ENCODE assay signal across 27 cellular contexts in the genomic region with DNA sequence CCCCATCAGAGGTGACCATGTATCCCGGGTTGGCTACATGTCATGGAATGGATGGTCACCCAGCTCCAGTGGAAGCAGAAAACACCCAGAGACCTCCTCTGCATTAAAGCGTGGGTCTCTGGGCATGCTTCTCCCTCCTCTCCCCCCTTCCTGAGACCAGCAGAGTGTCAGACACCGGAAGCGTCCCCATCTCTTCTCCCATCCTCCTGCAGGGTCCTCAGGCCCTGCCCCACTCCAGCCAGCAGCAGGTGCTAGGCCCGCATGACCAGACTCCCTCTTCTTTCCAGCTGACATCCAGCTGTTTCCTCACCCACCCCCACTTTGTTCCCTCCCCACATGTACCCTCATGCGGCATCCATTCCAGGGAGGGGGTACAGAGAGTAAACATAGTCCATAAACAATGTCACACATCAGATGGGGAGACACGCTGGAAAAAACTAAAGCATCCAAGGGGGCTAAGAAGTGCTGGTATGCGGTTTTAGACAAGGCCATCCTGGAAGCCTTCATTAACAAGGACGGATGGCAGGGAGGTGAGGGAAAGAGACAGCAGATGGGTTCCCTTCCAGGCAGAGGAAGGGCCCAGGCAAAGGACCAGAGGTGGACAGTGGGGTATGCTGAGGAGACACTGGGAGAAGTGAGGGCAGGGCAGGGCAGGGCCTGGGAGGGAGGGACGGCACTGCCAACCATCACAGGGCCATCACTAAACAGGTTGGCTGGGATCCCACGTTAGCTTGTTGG. TPM values are rescaled to one million over a fixed set of nuclear protein-coding genes. Genes with fewer than 3 reads are reported as not detected.
"Had no signal": no experiment of that assay in that cellular context is flagged by ENCODE, and none has a peak within 500 bp of the region (broad histone marks: within the 10 kb centered on the region; RNA-seq: fewer than 3 reads in every experiment).

No MANE protein-coding gene starts in this region.

- ATAC-seq: heart left ventricle, left lung, lower lobe of right lung, right cardiac atrium, upper lobe of right lung had no signal

- H3K4me3 Mint-ChIP-seq: endodermal cell, memory B cell, mesothelial cell of epicardium, nephron had no signal

- H3K4me2 ChIP-seq: smooth muscle cell had no signal

- H3K4me1 ChIP-seq: heart left ventricle, left lung, lower lobe of right lung, suprapubic skin, thyroid gland had no signal

- DNase-seq: central memory CD4-positive, alpha-beta T cell; effector CD4-positive, alpha-beta T cell; endodermal cell; foreskin melanocyte; hippocampal formation; islet precursor cell; left lung; lower lobe of right lung; right cardiac atrium; stimulated activated CD4-positive, alpha-beta T cell treated with anti-CD3 and anti-CD28 coated beads, Interleukin-2, amount 100 ng/mL, for 48 hours; stimulated activated naive CD4-positive, alpha-beta T cell treated with Interleukin-2 at 50 U/mL for 16 hours; thyroid gland; upper lobe of right lung had no signal

- H3K36me3 ChIP-seq: heart left ventricle, left lung, lower lobe of right lung, neutrophil, ovary, suprapubic skin, thyroid gland, upper lobe of right lung had no signal

- H3K27ac Mint-ChIP-seq: endodermal cell, memory B cell, mesothelial cell of epicardium, nephron had no signal

- H3K27ac ChIP-seq: coronary artery, heart left ventricle, left lung, lower lobe of right lung, neutrophil, ovary, suprapubic skin, thyroid gland, upper lobe of right lung had no signal

- H3K36me3 Mint-ChIP-seq: memory B cell, mesothelial cell of epicardium had no signal

- H3K9me3 ChIP-seq: heart left ventricle, left lung, lower lobe of right lung, neutrophil, ovary, suprapubic skin, thyroid gland, upper lobe of right lung had no signal

- H3K4me1 Mint-ChIP-seq: endodermal cell, mesothelial cell of epicardium, nephron had no signal

- H3K27me3 ChIP-seq: ovary, thyroid gland had no signal

- H3K9me3 Mint-ChIP-seq: endodermal cell, memory B cell, mesothelial cell of epicardium, nephron had no signal

- H3K4me3 ChIP-seq: coronary artery, heart left ventricle, left lung, lower lobe of right lung, ovary, smooth muscle cell, suprapubic skin, thyroid gland, upper lobe of right lung had no signal

RNA-seq across cellular contexts. Expression of a gene that starts 12.5 kb away (rescaled TPM):
- total RNA-seq: chondrocyte, dermis microvascular lymphatic vessel endothelial cell, endodermal cell, heart left ventricle, left lung, lower lobe of right lung, myocyte, ovary, posterior vena cava, smooth muscle cell, suprapubic skin, thyroid gland, upper lobe of right lung had no signal
- polyA plus RNA-seq: esophagus, heart left ventricle, ovary, smooth muscle cell had no signal

RNA-seq across cellular contexts. Expression of a gene that starts 16.2 kb away (rescaled TPM):
- total RNA-seq: chondrocyte, dermis microvascular lymphatic vessel endothelial cell, endodermal cell, heart left ventricle, left lung, lower lobe of right lung, mesothelial cell of epicardium, myocyte, ovary, posterior vena cava, right cardiac atrium, smooth muscle cell, suprapubic skin, thyroid gland, upper lobe of right lung had no signal
- polyA plus RNA-seq: esophagus, heart left ventricle, ovary, right cardiac atrium, smooth muscle cell had no signal
